9 cellular contexts compared by ENCODE assay signal in genomic region chr1:8217809-8218208, GRCh38.
DNase-seq lines count a peak whose midpoint lies in the region; TF ChIP-seq lines count a peak whose summit lies in the region.
"Had no signal": no experiment of that assay in that cellular context is flagged by ENCODE, and none has a peak within 500 bp of the region (broad histone marks: within the 10 kb centered on the region; RNA-seq: fewer than 3 reads in every experiment).

No MANE protein-coding gene starts in this region.

- intact Hi-C loops in activated T-helper 2 cell treated with anti-CD3 and anti-CD28 coated beads, Interferon-gamma antibody, Interleukin-2, Interleukin-4, amounts not matched to agents 10 μg/mL and 5 μg/mL and 100 μg/mL, durations not matched to agents 14 hours and 24 hours and 36 hours (cut with micrococcal nuclease) = no loop called here

- H3K4me3 Mint-ChIP-seq in activated T-helper 2 cell treated with anti-CD3 and anti-CD28 coated beads, Interferon-gamma antibody, Interleukin-2, Interleukin-4, amounts not matched to agents 10 μg/mL and 5 μg/mL and 100 μg/mL, durations not matched to agents 14 hours and 24 hours and 36 hours (ENCODE audit: low read depth) = peak overlapping the region; percentile 17
- peak overlapping the region; percentile 78 to 89 (median 82) for H3K4me3 Mint-ChIP-seq in immature natural killer cell

- H3K4me1 Mint-ChIP-seq in activated T-helper 2 cell treated with anti-CD3 and anti-CD28 coated beads, Interferon-gamma antibody, Interleukin-2, Interleukin-4, amounts not matched to agents 10 μg/mL and 5 μg/mL and 100 μg/mL, durations not matched to agents 14 hours and 24 hours and 36 hours (ENCODE audit: low read depth) = peaks cover 24% of the 10 kb centered on the region
- peaks cover 18 to 24% of the 10 kb centered on the region in 2 donors for H3K4me1 Mint-ChIP-seq in immature natural killer cell

- H3K27me3 ChIP-seq in skeletal muscle satellite cell (ENCODE audit: control insufficient read depth, insufficient read depth, low read length) = no peaks in the 10 kb centered on the region

- no peak for TF ChIP-seq CTCF in GM10248 (IDR thresholded peaks at IDR 0.05; ENCODE audit: control extremely low read depth, extremely low read depth, low read depth, missing control alignments)

- no peaks in the 10 kb centered on the region for H3K9me3 Mint-ChIP-seq in activated T-helper 2 cell treated with anti-CD3 and anti-CD28 coated beads, Interferon-gamma antibody, Interleukin-2, Interleukin-4, amounts not matched to agents 10 μg/mL and 5 μg/mL and 100 μg/mL, durations not matched to agents 14 hours and 24 hours and 36 hours
- H3K9me3 Mint-ChIP-seq in immature natural killer cell = no peaks in the 10 kb centered on the region

- POLR2A ChIA-PET in GM10248 (lab: Yijun Ruan, JAX) = no interaction called here

- no peak overlapping the region for H3K27ac Mint-ChIP-seq in activated T-helper 2 cell treated with anti-CD3 and anti-CD28 coated beads, Interferon-gamma antibody, Interleukin-2, Interleukin-4, amounts not matched to agents 10 μg/mL and 5 μg/mL and 100 μg/mL, durations not matched to agents 14 hours and 24 hours and 36 hours
- H3K27ac Mint-ChIP-seq in immature natural killer cell = peak overlapping the region; percentile 70 to 91 (median 82)

- peak overlapping the region; percentile 67; the same call in 1 of the 2 replicates for H3K9ac ChIP-seq in ES-I3 (ENCODE audit: low read depth, low read length)
- H3K9ac ChIP-seq in skeletal muscle satellite cell (ENCODE audit: low read depth, low read length) = peak overlapping the region; percentile 74

- H3K4me3 ChIP-seq in skeletal muscle satellite cell (ENCODE audit: low read length) = peak overlapping the region; percentile 21

- H3K9me3 ChIP-seq in ES-I3 (ENCODE audit: control insufficient read depth, insufficient read depth, low read length) = no peaks in the 10 kb centered on the region
- H3K9me3 ChIP-seq in skeletal muscle satellite cell (replicated peaks; ENCODE audit: low read length) = no peaks in the 10 kb centered on the region

- CTCF ChIA-PET in GM10248 (lab: Yijun Ruan, JAX) = interaction anchor here (0.8 kb wide), 1 partner anchor 15 kb away, joined by 3 read pairs; no protein-coding TSS in a partner anchor

- DNase-seq in activated T-helper 2 cell treated with anti-CD3 and anti-CD28 coated beads, Interferon-gamma antibody, Interleukin-2, Interleukin-4, amounts not matched to agents 10 μg/mL and 5 μg/mL and 100 μg/mL, durations not matched to agents 14 hours and 24 hours and 36 hours (ENCODE audit: low spot score) = no peak
- DNase-seq in immature natural killer cell (peak; percentile 19 to 50 (median 29)), GM10248 (ENCODE audit: extremely low spot score) (no peak), NOMO-1 (lab: John Stamatoyannopoulos, UW; ENCODE audit: unreplicated experiment in 2 of 2) (no peak), UCSD-AML1 (lab: John Stamatoyannopoulos, UW; ENCODE audit: unreplicated experiment) (no peak)
- DNase-seq in stimulated activated naive CD4-positive, alpha-beta T cell (lab: John Stamatoyannopoulos, UW) = no peak
- DNase-seq: occipital lobe had no signal

- H3K36me3 ChIP-seq in ES-I3 (ENCODE audit: insufficient read depth, low read length) (no peaks in the 10 kb centered on the region), skeletal muscle satellite cell (ENCODE audit: insufficient read depth, low read length) (no peaks in the 10 kb centered on the region)

- peak overlapping the region; percentile 76 for H3K4me2 ChIP-seq in skeletal muscle satellite cell (ENCODE audit: low read length)

- H3K36me3 Mint-ChIP-seq in activated T-helper 2 cell treated with anti-CD3 and anti-CD28 coated beads, Interferon-gamma antibody, Interleukin-2, Interleukin-4, amounts not matched to agents 10 μg/mL and 5 μg/mL and 100 μg/mL, durations not matched to agents 14 hours and 24 hours and 36 hours (ENCODE audit: low read depth) = no peaks in the 10 kb centered on the region
- peaks cover 0 to 8% (median 0%) of the 10 kb centered on the region in 3 donors for H3K36me3 Mint-ChIP-seq in immature natural killer cell

- H3K27me3 Mint-ChIP-seq in activated T-helper 2 cell treated with anti-CD3 and anti-CD28 coated beads, Interferon-gamma antibody, Interleukin-2, Interleukin-4, amounts not matched to agents 10 μg/mL and 5 μg/mL and 100 μg/mL, durations not matched to agents 14 hours and 24 hours and 36 hours (ENCODE audit: low read depth) = peaks cover 13% of the 10 kb centered on the region
- peaks cover 4 to 11% (median 9%) of the 10 kb centered on the region in 3 donors for H3K27me3 Mint-ChIP-seq in immature natural killer cell (ENCODE audit: low read depth in 3 of 3)

- H3K4me1 ChIP-seq in ES-I3 (ENCODE audit: insufficient read depth, low read length) (peaks cover 25% of the 10 kb centered on the region), skeletal muscle satellite cell (ENCODE audit: control insufficient read depth, insufficient read depth, low read length) (peaks cover 56% of the 10 kb centered on the region)

Comparison
In these comparisons a context has a peak if more than half of its experiments do, and no peak if none do; other contexts are left out.
1. DNase-seq: peak in immature natural killer cell (3 of 3); none in activated T-helper 2 cell treated with anti-CD3 and anti-CD28 coated beads, Interferon-gamma antibody, Interleukin-2, Interleukin-4, amounts not matched to agents 10 μg/mL and 5 μg/mL and 100 μg/mL, durations not matched to agents 14 hours and 24 hours and 36 hours (single experiment), GM10248 (single experiment), NOMO-1 (0 of 2), UCSD-AML1 (single experiment) and stimulated activated naive CD4-positive, alpha-beta T cell (0 of 6).